In genomic region chr3:159978353-159978752, GRCh38 we compare ENCODE assay signal across 13 cellular contexts. TPM values are rescaled to one million over a fixed set of nuclear protein-coding genes. Genes with fewer than 3 reads are reported as not detected.
A peak's percentile ranks its signal among the peaks of the same experiment; 100 is the strongest.
DNase-seq lines count a peak whose midpoint lies in the region; ATAC-seq, FAIRE-seq and TF ChIP-seq lines count a peak whose summit lies in the region.
"Had no signal": no experiment of that assay in that cellular context is flagged by ENCODE, and none has a peak within 500 bp of the region (broad histone marks: within the 10 kb centered on the region; RNA-seq: fewer than 3 reads in every experiment).

No MANE protein-coding gene starts in this region.

- H3K36me3 Mint-ChIP-seq in immature natural killer cell, result no peaks in the 10 kb centered on the region
- H3K36me3 Mint-ChIP-seq in stimulated activated effector memory CD8-positive, alpha-beta T cell treated with anti-CD3 and anti-CD28 coated beads, Interleukin-12 subunit alpha, Interleukin-12 subunit beta, amount 100 ng/mL, for 72 hours, result no peaks in the 10 kb centered on the region

- DNase-seq in GM12891 (ENCODE audit: insufficient read length, low spot score), result no peak
- DNase-seq in astrocyte of the spinal cord (ENCODE audit: low read depth, low spot score), result peak; percentile 5
- no peak for DNase-seq in omental fat pad (ENCODE audit: low spot score)
- DNase-seq in NCI-H69 (lab: John Stamatoyannopoulos, UW), result no peak
- DNase-seq in immature natural killer cell, result no peak
- no peak for DNase-seq in stimulated activated effector memory CD8-positive, alpha-beta T cell treated with anti-CD3 and anti-CD28 coated beads, Interleukin-12 subunit alpha, Interleukin-12 subunit beta, amount 100 ng/mL, for 72 hours (ENCODE audit: low spot score in 2 of 2)
- DNase-seq: GDM1; NCI-H2107; stimulated activated CD4-positive, alpha-beta T cell treated with anti-CD3 and anti-CD28 coated beads, Interleukin-15, amount 100 ng/mL, for 24 hours had no signal

- in situ Hi-C loops in astrocyte of the spinal cord (cut with HindIII; ENCODE audit: low sequenced_read_pairs), result no loop called here

- peak; percentile 41 for FAIRE-seq in GM12891 (lab: Jason Lieb, UNC)

- peak; percentile 94 for ATAC-seq in GM21381 (IDR thresholded peaks at IDR 0.05; ENCODE audit: unreplicated experiment)
- ATAC-seq in HG03066 (IDR thresholded peaks at IDR 0.05; ENCODE audit: low read depth, unreplicated experiment), result peak; percentile 98
- ATAC-seq in omental fat pad (ENCODE audit: low FRiP score), result no peak
- no peak for ATAC-seq in stimulated activated effector memory CD8-positive, alpha-beta T cell treated with anti-CD3 and anti-CD28 coated beads, Interleukin-12 subunit alpha, Interleukin-12 subunit beta, amount 100 ng/mL, for 72 hours

- H3K4me3 Mint-ChIP-seq in immature natural killer cell, result no peak overlapping the region
- no peak overlapping the region for H3K4me3 Mint-ChIP-seq in stimulated activated effector memory CD8-positive, alpha-beta T cell treated with anti-CD3 and anti-CD28 coated beads, Interleukin-12 subunit alpha, Interleukin-12 subunit beta, amount 100 ng/mL, for 72 hours
- H3K4me3 Mint-ChIP-seq: T-helper 1 cell treated with Interleukin-12 subunit alpha and Interleukin-12 subunit beta and Interleukin-4 antibody, amounts not matched to agents 30 μg/mL and 1 μg/mL, for 36 hours had no signal

- H3K9me3 Mint-ChIP-seq in immature natural killer cell, result no peaks in the 10 kb centered on the region
- no peaks in the 10 kb centered on the region for H3K9me3 Mint-ChIP-seq in stimulated activated effector memory CD8-positive, alpha-beta T cell treated with anti-CD3 and anti-CD28 coated beads, Interleukin-12 subunit alpha, Interleukin-12 subunit beta, amount 100 ng/mL, for 72 hours
- H3K9me3 Mint-ChIP-seq: T-helper 1 cell treated with Interleukin-12 subunit alpha and Interleukin-12 subunit beta and Interleukin-4 antibody, amounts not matched to agents 30 μg/mL and 1 μg/mL, for 36 hours had no signal

- no peak overlapping the region for H3K4me3 ChIP-seq in astrocyte of the spinal cord (ENCODE audit: low read depth, low read length)

- no peak for TF ChIP-seq CTCF in astrocyte of the spinal cord (IDR thresholded peaks at IDR 0.05; ENCODE audit: low read depth, low read length)
- TF ChIP-seq CTCF in omental fat pad (IDR thresholded peaks at IDR 0.05), result no peak

- TF ChIP-seq POLR2A in GM12891 (IDR thresholded peaks at IDR 0.05; ENCODE audit: low read depth, low read length), result no peak

- peaks cover 3 to 14% (median 4%) of the 10 kb centered on the region in 3 donors for H3K27me3 Mint-ChIP-seq in immature natural killer cell (ENCODE audit: low read depth in 3 of 3)

- no peak overlapping the region for H3K27ac Mint-ChIP-seq in immature natural killer cell
- no peak overlapping the region for H3K27ac Mint-ChIP-seq in stimulated activated effector memory CD8-positive, alpha-beta T cell treated with anti-CD3 and anti-CD28 coated beads, Interleukin-12 subunit alpha, Interleukin-12 subunit beta, amount 100 ng/mL, for 72 hours
- H3K27ac Mint-ChIP-seq: T-helper 1 cell treated with Interleukin-12 subunit alpha and Interleukin-12 subunit beta and Interleukin-4 antibody, amounts not matched to agents 30 μg/mL and 1 μg/mL, for 36 hours had no signal

- no peaks in the 10 kb centered on the region for H3K4me1 Mint-ChIP-seq in immature natural killer cell
- no peaks in the 10 kb centered on the region for H3K4me1 Mint-ChIP-seq in stimulated activated effector memory CD8-positive, alpha-beta T cell treated with anti-CD3 and anti-CD28 coated beads, Interleukin-12 subunit alpha, Interleukin-12 subunit beta, amount 100 ng/mL, for 72 hours

TF ChIP-seq in GM12891, 5 proteins besides CTCF, POLR2A, EP300 and RAD21:
- TF ChIP-seq POLR2AphosphoS5 (IDR thresholded peaks at IDR 0.05; ENCODE audit: low read depth, low read length) (no peak), PAX5 (IDR thresholded peaks at IDR 0.05; ENCODE audit: insufficient read depth, low read length, severe bottlenecking) (no peak), POU2F2 (IDR thresholded peaks at IDR 0.05; ENCODE audit: low read depth, low read length) (no peak), SPI1 (IDR thresholded peaks at IDR 0.05; ENCODE audit: low read depth, low read length) (no peak), TAF1 (IDR thresholded peaks at IDR 0.05; ENCODE audit: low read depth, low read length) (no peak)

RNA-seq across cellular contexts. Expression of gene IL12A, which starts 10.3 kb away (rescaled TPM):
- polyA plus RNA-seq in GM12891 (2012; ENCODE audit: low read depth, missing spikeins), result 1.1 TPM
- total RNA-seq in omental fat pad, result 1 to 10 TPM in 3 of 4 donors, not detected in 1; 1.1 to 2.8 (median 2.4) TPM
- polyA plus RNA-seq in immature natural killer cell, result under 1 TPM in 2 of 3 donors, not detected in 1; 0.12 to 0.27 TPM
- total RNA-seq: subcutaneous adipose tissue had no signal

Comparison
In these comparisons a context has a peak if more than half of its experiments do, and no peak if none do; other contexts are left out.
1. ATAC-seq: peak in GM21381 (single experiment) and HG03066 (single experiment); none in omental fat pad (single experiment) and stimulated activated effector memory CD8-positive, alpha-beta T cell treated with anti-CD3 and anti-CD28 coated beads, Interleukin-12 subunit alpha, Interleukin-12 subunit beta, amount 100 ng/mL, for 72 hours (single experiment).